ENCODE assay signal across 8 cellular contexts in genomic region chr3:12993022-12993622, GRCh38.
DNase-seq lines count a peak whose midpoint lies in the region; ATAC-seq and TF ChIP-seq lines count a peak whose summit lies in the region.

No MANE protein-coding gene starts in this region.

- peak; percentile 28 to 44; a peak in 3 of 4 replicates for TF ChIP-seq CTCF in GM23338 (conservative IDR thresholded peaks at IDR 0.05; ENCODE audit: low read depth in 2 of 2)
- no peak for TF ChIP-seq CTCF in spleen (IDR thresholded peaks at IDR 0.05 in 8 of 11, conservative IDR thresholded peaks at IDR 0.05 in 3 of 11)

- H3K27me3 Mint-ChIP-seq in GM23338 (ENCODE audit: insufficient read depth, low read depth, poor library complexity) = peaks cover 24% of the 10 kb centered on the region
- no peaks in the 10 kb centered on the region for H3K27me3 Mint-ChIP-seq in activated CD8-positive, alpha-beta T cell treated with anti-CD3 and anti-CD28 coated beads, Interleukin-2, amount 10 ng/mL, durations not matched to agents 7 days and 5 days (ENCODE audit: low read depth)

- peak overlapping the region; percentile 80 for H3K4me3 ChIP-seq in GM23338
- peak overlapping the region; percentile 61; the same call in 1 of the 2 replicates for H3K4me3 ChIP-seq in iPS DF 6.9 (ENCODE audit: low read length)
- H3K4me3 ChIP-seq in spleen = peak overlapping the region; percentile 49 to 95 (median 74)

- H3F3A ChIP-seq in GM23338 (replicated peaks; ENCODE audit: low read depth) = no peaks in the 10 kb centered on the region

- no CpG with 5 or more reads among the region's 27 CpGs for WGBS in iPS DF 6.9 (ENCODE audit: insufficient coverage, insufficient read length)
- WGBS in spleen, 5 donors = 13 to 20% (median 15%) methylated on average over 20 to 27 of the region's 27 CpGs

- H3K9me3 Mint-ChIP-seq in GM23338 = no peaks in the 10 kb centered on the region
- H3K9me3 Mint-ChIP-seq in activated CD8-positive, alpha-beta T cell treated with anti-CD3 and anti-CD28 coated beads, Interleukin-2, amount 10 ng/mL, durations not matched to agents 7 days and 5 days (ENCODE audit: insufficient read depth) = no peaks in the 10 kb centered on the region

- H3K36me3 ChIP-seq in GM23338 (ENCODE audit: insufficient read depth) (no peaks in the 10 kb centered on the region), iPS DF 6.9 (ENCODE audit: control insufficient read depth, insufficient read depth, low read length) (no peaks in the 10 kb centered on the region), spleen (peaks cover 0 to 26% (median 0%) of the 10 kb centered on the region in 6 donors)

- intact Hi-C loops in spleen (cut with DNase I; ENCODE audit: low total_unique reads) = no loop called here

- peak overlapping the region; percentile 76; the same call in 1 of the 2 replicates for H2AFZ ChIP-seq in GM23338

- H3K4me2 ChIP-seq in GM23338 = peak overlapping the region; percentile 87

- H3K9me2 ChIP-seq in GM23338 (ENCODE audit: insufficient read depth) = no peaks in the 10 kb centered on the region

- no peaks in the 10 kb centered on the region for H3K79me2 ChIP-seq in GM23338 (replicated peaks; ENCODE audit: insufficient read depth)

- H3K4me1 Mint-ChIP-seq in GM23338 = peaks cover 15% of the 10 kb centered on the region
- H3K4me1 Mint-ChIP-seq in activated CD8-positive, alpha-beta T cell treated with anti-CD3 and anti-CD28 coated beads, Interleukin-2, amount 10 ng/mL, durations not matched to agents 7 days and 5 days (ENCODE audit: low read depth) = peaks cover 24% of the 10 kb centered on the region

- DNase-seq in GM23338 (ENCODE audit: low spot score) (peak; percentile 94), iPS DF 6.9 (ENCODE audit: low read depth, low spot score) (no peak), spleen (peak; percentile 84), NCI-H774 (lab: John Stamatoyannopoulos, UW) (no peak), activated gamma-delta T cell treated with Interleukin-2 at 50 U/mL for 16 hours (no peak)
- no peak for DNase-seq in activated CD8-positive, alpha-beta T cell treated with anti-CD3 and anti-CD28 coated beads, Interleukin-2, amount 10 ng/mL, durations not matched to agents 7 days and 5 days

- H3K36me3 Mint-ChIP-seq in GM23338 (ENCODE audit: low read depth) = no peaks in the 10 kb centered on the region
- H3K36me3 Mint-ChIP-seq in activated CD8-positive, alpha-beta T cell treated with anti-CD3 and anti-CD28 coated beads, Interleukin-2, amount 10 ng/mL, durations not matched to agents 7 days and 5 days (ENCODE audit: low read depth) = peaks cover 20% of the 10 kb centered on the region

- no peaks in the 10 kb centered on the region for H3K9me3 ChIP-seq in iPS DF 6.9 (ENCODE audit: control insufficient read depth, insufficient read depth, low read length)
- no peaks in the 10 kb centered on the region for H3K9me3 ChIP-seq in spleen

- CTCF ChIA-PET in activated CD8-positive, alpha-beta T cell treated with anti-CD3 and anti-CD28 coated beads, Interleukin-2, amount 10 ng/mL, durations not matched to agents 7 days and 5 days (lab: Charles Lee) = interaction anchor here (4.6 to 5.2 kb wide), 2 partner anchors 10 to 21 kb away, joined by 41 to 52 read pairs; no protein-coding TSS in a partner anchor

- H3K4me1 ChIP-seq in GM23338 (ENCODE audit: insufficient read depth) (peaks cover 9% of the 10 kb centered on the region), iPS DF 6.9 (ENCODE audit: control insufficient read depth, insufficient read depth, low read length) (peaks cover 8% of the 10 kb centered on the region), spleen (peaks cover 18 to 96% (median 82%) of the 10 kb centered on the region in 6 donors)

- no peak overlapping the region for H3K27ac Mint-ChIP-seq in GM23338
- H3K27ac Mint-ChIP-seq in activated CD8-positive, alpha-beta T cell treated with anti-CD3 and anti-CD28 coated beads, Interleukin-2, amount 10 ng/mL, durations not matched to agents 7 days and 5 days = no peak overlapping the region

- H3K27me3 ChIP-seq in GM23338 (ENCODE audit: insufficient read depth) (peaks cover 17% of the 10 kb centered on the region), iPS DF 6.9 (ENCODE audit: control insufficient read depth, insufficient read depth, low read length) (0 out of 2 replicates have a peak, but pooled peaks cover 2% of the 10 kb centered on the region), spleen (replicated peaks in 1 of 7) (no peaks in the 10 kb centered on the region)

- 0 out of 2 replicates have a peak, but pooled peaks cover 3% of the 10 kb centered on the region for H4K20me1 ChIP-seq in GM23338 (replicated peaks; ENCODE audit: insufficient read depth)

- H3K4me3 Mint-ChIP-seq in GM23338 = peak overlapping the region; percentile 67
- H3K4me3 Mint-ChIP-seq in activated CD8-positive, alpha-beta T cell treated with anti-CD3 and anti-CD28 coated beads, Interleukin-2, amount 10 ng/mL, durations not matched to agents 7 days and 5 days = peak overlapping the region; percentile 20

- POLR2A ChIA-PET in activated CD8-positive, alpha-beta T cell treated with anti-CD3 and anti-CD28 coated beads, Interleukin-2, amount 10 ng/mL, durations not matched to agents 7 days and 5 days (lab: Charles Lee) = no interaction called here

- H3K27ac ChIP-seq in GM23338 (ENCODE audit: low read depth) (no peak overlapping the region), iPS DF 6.9 (ENCODE audit: low read length) (no peak overlapping the region), spleen (peak overlapping the region in 6 of 8 donors; percentile 43 to 99 (median 75))

- TF ChIP-seq POLR2A in spleen (IDR thresholded peaks at IDR 0.05) = no peak

- ATAC-seq in GM23338 (peak; percentile 64), GM19455 (IDR thresholded peaks at IDR 0.05; ENCODE audit: unreplicated experiment) (no peak), HG02571 (IDR thresholded peaks at IDR 0.05; ENCODE audit: unreplicated experiment) (no peak)
- no peak for ATAC-seq in activated CD8-positive, alpha-beta T cell treated with anti-CD3 and anti-CD28 coated beads, Interleukin-2, amount 10 ng/mL, durations not matched to agents 7 days and 5 days

TF ChIP-seq in GM23338, 12 proteins besides CTCF, POLR2A, EP300 and RAD21 (continues in another document):
- no peak for TF ChIP-seq ZNF462 (CRISPR knock-in tag; IDR thresholded peaks at IDR 0.05)
- no peak for TF ChIP-seq ZNF331 (CRISPR knock-in tag; IDR thresholded peaks at IDR 0.05; ENCODE audit: low read depth)
- no peak for TF ChIP-seq ZNF114 (CRISPR knock-in tag; IDR thresholded peaks at IDR 0.05)
- TF ChIP-seq CREB1 (CRISPR knock-in tag; IDR thresholded peaks at IDR 0.05; ENCODE audit: low read depth) = no peak
- no peak for TF ChIP-seq EZH2 (IDR thresholded peaks at IDR 0.05; ENCODE audit: low read depth, unreplicated experiment)
- no peak for TF ChIP-seq NANOG (IDR thresholded peaks at IDR 0.05; ENCODE audit: borderline replicate concordance)

Comparison
In these comparisons a context has a peak if more than half of its experiments do, and no peak if none do; other contexts are left out.
1. DNase-seq: peak in GM23338 (single experiment) and spleen (single experiment); none in activated CD8-positive, alpha-beta T cell treated with anti-CD3 and anti-CD28 coated beads, Interleukin-2, amount 10 ng/mL, durations not matched to agents 7 days and 5 days (single experiment), iPS DF 6.9 (single experiment), NCI-H774 (single experiment) and activated gamma-delta T cell treated with Interleukin-2 at 50 U/mL for 16 hours (single experiment).
2. H3K27ac ChIP-seq: peak in spleen (6 of 8); none in GM23338 (single experiment) and iPS DF 6.9 (single experiment).
3. CTCF ChIP-seq: peak in GM23338 (2 of 2); none in spleen (0 of 11).
4. Peak in every context shown above with its lines, with median percentiles within 50 percentile points of each other: H3K4me3 ChIP-seq.